In the genomic region with DNA sequence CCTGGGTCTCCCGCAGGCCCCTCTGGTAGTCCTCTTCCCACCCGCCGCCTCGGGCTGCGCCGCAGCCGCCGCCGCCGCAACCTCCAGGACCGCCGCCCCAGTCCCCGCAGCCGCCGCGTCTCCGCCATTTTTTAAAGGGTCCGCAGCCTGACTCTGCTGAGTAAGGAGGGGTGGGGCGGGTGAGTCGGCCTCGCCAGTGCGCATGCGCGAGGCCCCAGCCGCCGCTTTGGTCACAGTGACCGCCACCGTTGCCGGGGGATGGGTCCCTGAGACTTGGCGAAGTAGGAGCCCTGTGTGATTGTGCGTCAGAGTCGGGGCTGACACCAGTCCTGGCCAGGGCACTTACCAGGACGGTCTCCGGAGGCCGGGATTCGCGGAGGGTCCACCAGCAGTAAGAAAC, we compare ENCODE assay signal across 8 cellular contexts.
DNase-seq lines count a peak whose midpoint lies in the region; ATAC-seq and TF ChIP-seq lines count a peak whose summit lies in the region.
"Not testable (repeated sequence)": the region's sequence is repeated elsewhere in the genome, so short reads cannot be mapped to it uniquely, and the experiment has no call there.

No MANE protein-coding gene starts in this region.

- not testable (repeated sequence) for H3K9me3 Mint-ChIP-seq in activated CD4-positive, alpha-beta memory T cell treated with anti-CD3 and anti-CD28 coated beads, Interleukin-2, amount 10 ng/mL, durations not matched to agents 7 days and 5 days
- H3K9me3 Mint-ChIP-seq in stimulated activated naive CD8-positive, alpha-beta T cell treated with anti-CD3 and anti-CD28 coated beads, Interleukin-15, amount 100 ng/mL, for 72 hours: peaks cover 0 to 10% of the 10 kb centered on the region in 2 donors

- DNase-seq in M059J (ENCODE audit: low read depth) (peak; percentile 69), PC-9 (peak in 1 of 2 experiments; percentile 7), colonic mucosa (peak; percentile 61), right cardiac atrium (peak; percentile 67 to 86 (median 85)), non-pigmented ciliary epithelial cell (ENCODE audit: low read depth) (peak; percentile 1)
- peak; percentile 35 for DNase-seq in activated CD4-positive, alpha-beta memory T cell treated with anti-CD3 and anti-CD28 coated beads, Interleukin-2, amount 10 ng/mL, durations not matched to agents 7 days and 5 days
- DNase-seq in stimulated activated naive CD8-positive, alpha-beta T cell treated with anti-CD3 and anti-CD28 coated beads, Interleukin-15, amount 100 ng/mL, for 72 hours: peak; percentile 23 to 54

- H3K79me2 ChIP-seq in DOHH2 (ENCODE audit: control insufficient read depth, low read length); PC-9 (ENCODE audit: low read depth): not testable (repeated sequence)

- not testable (repeated sequence) for H3K27me3 ChIP-seq in DOHH2 (ENCODE audit: control insufficient read depth, low read length); PC-9 (ENCODE audit: insufficient read depth, low read depth); colonic mucosa; right cardiac atrium (ENCODE audit: control insufficient read depth, insufficient read depth)

- not testable (repeated sequence) for H3K4me3 Mint-ChIP-seq in activated CD4-positive, alpha-beta memory T cell treated with anti-CD3 and anti-CD28 coated beads, Interleukin-2, amount 10 ng/mL, durations not matched to agents 7 days and 5 days; stimulated activated naive CD8-positive, alpha-beta T cell treated with anti-CD3 and anti-CD28 coated beads, Interleukin-15, amount 100 ng/mL, for 72 hours

- WGBS in right cardiac atrium: 94% methylated on average over 26 of the region's 37 CpGs

- not testable (repeated sequence) for BruUV-seq in PC-9 (replicated peaks; lab: Mats Ljungman, UMichigan)

- H3K9me3 ChIP-seq in DOHH2 (ENCODE audit: control insufficient read depth, insufficient read depth, low read length); PC-9 (ENCODE audit: insufficient read depth, low read depth); colonic mucosa; right cardiac atrium (ENCODE audit: control insufficient read depth, low read length): not testable (repeated sequence)

- H3K4me1 Mint-ChIP-seq in activated CD4-positive, alpha-beta memory T cell treated with anti-CD3 and anti-CD28 coated beads, Interleukin-2, amount 10 ng/mL, durations not matched to agents 7 days and 5 days; stimulated activated naive CD8-positive, alpha-beta T cell treated with anti-CD3 and anti-CD28 coated beads, Interleukin-15, amount 100 ng/mL, for 72 hours: not testable (repeated sequence)

- POLR2A ChIA-PET in PC-9 (lab: Charles Lee; ENCODE audit: unreplicated experiment); activated CD4-positive, alpha-beta memory T cell treated with anti-CD3 and anti-CD28 coated beads, Interleukin-2, amount 10 ng/mL, durations not matched to agents 7 days and 5 days (lab: Charles Lee): not testable (repeated sequence)

- H3K27ac ChIP-seq in DOHH2 (ENCODE audit: low read depth, low read length); PC-9; colonic mucosa; right cardiac atrium (ENCODE audit: low read length): not testable (repeated sequence)

- not testable (repeated sequence) for H3K4me2 ChIP-seq in DOHH2 (ENCODE audit: low read length)
- H3K4me2 ChIP-seq in PC-9: peak overlapping the region; percentile 34; the same call in 1 of the 2 replicates

- not testable (repeated sequence) for H3F3A ChIP-seq in DOHH2 (ENCODE audit: control insufficient read depth, insufficient read depth); PC-9 (ENCODE audit: insufficient read depth, low read depth)

- H3K4me3 ChIP-seq in DOHH2 (ENCODE audit: low read length) (peak overlapping the region; percentile 42; the same call in 1 of the 2 replicates), PC-9 (peak overlapping the region; percentile 38; the same call in 1 of the 2 replicates)
- not testable (repeated sequence) for H3K4me3 ChIP-seq in colonic mucosa; right cardiac atrium (ENCODE audit: low read length)

- ATAC-seq in right cardiac atrium; stimulated activated naive CD8-positive, alpha-beta T cell treated with anti-CD3 and anti-CD28 coated beads, Interleukin-15, amount 100 ng/mL, for 72 hours: not testable (repeated sequence)

- not testable (repeated sequence) for H3K9me2 ChIP-seq in DOHH2 (replicated peaks; ENCODE audit: control insufficient read depth, low read length); PC-9 (ENCODE audit: insufficient read depth)

- H3K4me1 ChIP-seq in DOHH2 (ENCODE audit: control insufficient read depth, low read length); PC-9 (replicated peaks; ENCODE audit: insufficient read depth); colonic mucosa; right cardiac atrium (ENCODE audit: control insufficient read depth, insufficient read depth, low read length): not testable (repeated sequence)

- H3K27me3 Mint-ChIP-seq in activated CD4-positive, alpha-beta memory T cell treated with anti-CD3 and anti-CD28 coated beads, Interleukin-2, amount 10 ng/mL, durations not matched to agents 7 days and 5 days; stimulated activated naive CD8-positive, alpha-beta T cell treated with anti-CD3 and anti-CD28 coated beads, Interleukin-15, amount 100 ng/mL, for 72 hours: not testable (repeated sequence)

- not testable (repeated sequence) for TF ChIP-seq CTCF in DOHH2 (IDR thresholded peaks at IDR 0.05; ENCODE audit: low read depth, low read length, poor library complexity, severe bottlenecking); PC-9 (conservative IDR thresholded peaks at IDR 0.05); colonic mucosa (IDR thresholded peaks at IDR 0.05)

- not testable (repeated sequence) for H3K36me3 Mint-ChIP-seq in activated CD4-positive, alpha-beta memory T cell treated with anti-CD3 and anti-CD28 coated beads, Interleukin-2, amount 10 ng/mL, durations not matched to agents 7 days and 5 days (ENCODE audit: low read depth)

- H3K9ac ChIP-seq in colonic mucosa (ENCODE audit: low read depth in 2 of 2, low read length in 2 of 2): peak overlapping the region in 1 of 2 donors; percentile 35

- H2AFZ ChIP-seq in PC-9: not testable (repeated sequence)

- intact Hi-C loops in PC-9 (cut with micrococcal nuclease; ENCODE audit: unreplicated experiment); colonic mucosa (cut with DNase I); right cardiac atrium (cut with DNase I): not testable (repeated sequence)

- H3K36me3 ChIP-seq in DOHH2 (ENCODE audit: control insufficient read depth, low read length); PC-9 (ENCODE audit: low read depth); colonic mucosa: not testable (repeated sequence)

- CTCF ChIA-PET in PC-9 (lab: Charles Lee); activated CD4-positive, alpha-beta memory T cell treated with anti-CD3 and anti-CD28 coated beads, Interleukin-2, amount 10 ng/mL, durations not matched to agents 7 days and 5 days (lab: Charles Lee): not testable (repeated sequence)

- not testable (repeated sequence) for H4K20me1 ChIP-seq in DOHH2 (ENCODE audit: control insufficient read depth, insufficient read depth, low read depth, low read length); PC-9 (ENCODE audit: insufficient read depth)

- H3K27ac Mint-ChIP-seq in activated CD4-positive, alpha-beta memory T cell treated with anti-CD3 and anti-CD28 coated beads, Interleukin-2, amount 10 ng/mL, durations not matched to agents 7 days and 5 days; stimulated activated naive CD8-positive, alpha-beta T cell treated with anti-CD3 and anti-CD28 coated beads, Interleukin-15, amount 100 ng/mL, for 72 hours: not testable (repeated sequence)
